In the genomic region with DNA sequence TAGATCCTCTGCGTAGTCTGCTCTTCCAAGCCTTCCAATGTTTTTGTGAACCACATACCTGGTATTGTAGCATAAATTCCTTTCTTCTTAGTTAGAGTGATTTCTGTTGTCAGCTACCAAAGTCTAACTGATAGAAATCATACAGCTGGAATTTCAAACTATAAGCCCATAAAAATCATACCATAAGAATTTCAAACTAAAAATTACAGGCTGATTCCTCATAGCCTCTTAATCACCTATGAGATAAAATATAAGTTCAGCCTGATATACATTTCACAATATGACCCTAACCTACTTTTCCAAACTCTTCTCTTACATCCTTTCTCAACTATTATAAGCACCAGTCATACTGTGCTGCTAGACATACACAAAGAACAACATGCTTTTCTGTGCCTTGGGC, we compare ENCODE assay signal across 18 cellular contexts.
"Had no signal": no experiment of that assay in that cellular context is flagged by ENCODE, and none has a peak within 500 bp of the region (broad histone marks: within the 10 kb centered on the region; RNA-seq: fewer than 3 reads in every experiment).

No MANE protein-coding gene starts in this region.

- H3K27ac Mint-ChIP-seq: activated CD8-positive, alpha-beta memory T cell treated with anti-CD3 and anti-CD28 coated beads, Interleukin-2, amount 10 ng/mL, durations not matched to agents 7 days and 5 days; activated naive CD8-positive, alpha-beta T cell treated with anti-CD3 and anti-CD28 coated beads for 36 hours; naive B cell; T-helper 2 cell treated with Interferon-gamma antibody and Interleukin-4, amounts not matched to agents 5 μg/mL and 100 μg/mL, for 36 hours had no signal

- H3K27me3 ChIP-seq: ascending aorta, cardiac muscle cell, tibial nerve had no signal

- H3K4me3 ChIP-seq: ascending aorta, cardiac muscle cell, lower lobe of right lung, skin epidermis, tibial nerve had no signal

- H3K4me3 Mint-ChIP-seq: activated CD8-positive, alpha-beta memory T cell treated with anti-CD3 and anti-CD28 coated beads, Interleukin-2, amount 10 ng/mL, durations not matched to agents 7 days and 5 days; activated naive CD8-positive, alpha-beta T cell treated with anti-CD3 and anti-CD28 coated beads for 36 hours; activated T-cell treated with anti-CD3 and anti-CD28 coated beads, Interleukin-2, amount 50 U/mL, for 4 hours; naive B cell; T-helper 2 cell treated with Interferon-gamma antibody and Interleukin-4, amounts not matched to agents 5 μg/mL and 100 μg/mL, for 36 hours had no signal

- H3K27ac ChIP-seq: ascending aorta, cardiac muscle cell, lower lobe of right lung, skin epidermis, tibial nerve had no signal

- H3K4me1 Mint-ChIP-seq: activated CD8-positive, alpha-beta memory T cell treated with anti-CD3 and anti-CD28 coated beads, Interleukin-2, amount 10 ng/mL, durations not matched to agents 7 days and 5 days; activated naive CD8-positive, alpha-beta T cell treated with anti-CD3 and anti-CD28 coated beads for 36 hours; naive B cell had no signal

- H3K36me3 ChIP-seq: ascending aorta, cardiac muscle cell, lower lobe of right lung, tibial nerve had no signal

- H3K9me3 ChIP-seq: ascending aorta, lower lobe of right lung, tibial nerve had no signal

- FAIRE-seq: colon, endothelial cell of umbilical vein had no signal

- DNase-seq: activated CD4-positive, alpha-beta T cell treated with anti-CD3 and anti-CD28 coated beads for 1 hour; activated CD4-positive, alpha-beta T cell treated with anti-CD3 and anti-CD28 coated beads, Interleukin-2, amount 50 U/mL, for 48 hours; activated CD8-positive, alpha-beta memory T cell treated with anti-CD3 and anti-CD28 coated beads, Interleukin-2, amount 10 ng/mL, durations not matched to agents 7 days and 5 days; activated gamma-delta T cell treated with Interleukin-2 at 50 U/mL for 16 hours; activated naive CD8-positive, alpha-beta T cell treated with anti-CD3 and anti-CD28 coated beads for 36 hours; activated T-cell treated with anti-CD3 and anti-CD28 coated beads, Interleukin-2, amount 50 U/mL, for 4 hours; left cardiac atrium; lower lobe of right lung; naive B cell; retina; SW 1271 had no signal

- H3K36me3 Mint-ChIP-seq: activated CD8-positive, alpha-beta memory T cell treated with anti-CD3 and anti-CD28 coated beads, Interleukin-2, amount 10 ng/mL, durations not matched to agents 7 days and 5 days; activated naive CD8-positive, alpha-beta T cell treated with anti-CD3 and anti-CD28 coated beads for 36 hours had no signal

- H3K9me3 Mint-ChIP-seq: T-helper 2 cell treated with Interferon-gamma antibody and Interleukin-4, amounts not matched to agents 5 μg/mL and 100 μg/mL, for 36 hours had no signal

- H3K4me1 ChIP-seq: ascending aorta, lower lobe of right lung, tibial nerve had no signal

- ATAC-seq: activated CD8-positive, alpha-beta memory T cell treated with anti-CD3 and anti-CD28 coated beads, Interleukin-2, amount 10 ng/mL, durations not matched to agents 7 days and 5 days; activated T-cell treated with anti-CD3 and anti-CD28 coated beads, Interleukin-2, amount 50 U/mL, for 4 hours; left cardiac atrium; lower lobe of right lung had no signal
